25 cellular contexts compared by ENCODE assay signal in the genomic region with DNA sequence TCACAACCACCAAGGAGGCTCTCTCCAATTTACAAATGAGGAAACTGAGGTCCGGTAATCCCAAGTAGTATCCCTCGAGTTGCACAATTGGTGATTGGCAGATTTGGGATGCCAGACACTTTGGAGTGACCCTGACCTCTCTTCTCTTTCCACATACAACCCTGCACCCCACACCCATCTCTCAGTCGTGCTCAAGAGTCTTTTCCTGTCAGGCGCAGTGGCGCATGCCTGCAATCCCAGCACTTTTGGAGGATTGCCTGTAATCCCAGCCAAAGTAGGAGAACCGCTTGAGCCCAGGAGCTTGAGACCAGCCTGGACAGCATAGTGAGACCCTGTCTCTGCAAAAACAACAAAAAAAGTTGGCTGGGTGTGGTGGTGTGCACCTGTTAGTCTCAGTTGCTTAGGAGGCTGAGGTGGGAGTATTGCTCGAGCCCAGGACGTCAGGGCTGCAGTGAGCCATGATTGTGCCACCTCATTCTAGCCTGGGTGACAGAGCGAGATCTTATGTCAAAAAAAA.
DNase-seq lines count a peak whose midpoint lies in the region; ATAC-seq, FAIRE-seq and TF ChIP-seq lines count a peak whose summit lies in the region.
"Had no signal": no experiment of that assay in that cellular context is flagged by ENCODE, and none has a peak within 500 bp of the region (broad histone marks: within the 10 kb centered on the region; RNA-seq: fewer than 3 reads in every experiment).

No MANE protein-coding gene starts in this region.

- no peaks in the 10 kb centered on the region for H3K27me3 ChIP-seq in liver (ENCODE audit: control insufficient read depth in 4 of 4, insufficient read depth in 4 of 4, low read length in 3 of 4)
- no peaks in the 10 kb centered on the region for H3K27me3 ChIP-seq in subcutaneous abdominal adipose tissue (ENCODE audit: control insufficient read depth in 5 of 5, insufficient read depth in 4 of 5, low read length in 5 of 5)
- no peaks in the 10 kb centered on the region for H3K27me3 ChIP-seq in ascending aorta
- H3K27me3 ChIP-seq: BE2C, BLaER1 had no signal

- H3K4me3 ChIP-seq in A549 = no peak overlapping the region
- H3K4me3 ChIP-seq in liver (ENCODE audit: low read depth in 1 of 3, low read length in 3 of 3) = no peak overlapping the region
- H3K4me3 ChIP-seq in subcutaneous abdominal adipose tissue (ENCODE audit: low read depth in 1 of 5, low read length in 5 of 5) = no peak overlapping the region
- H3K4me3 ChIP-seq in ascending aorta = no peak overlapping the region
- H3K4me3 ChIP-seq: BLaER1, GM12878 had no signal

- DNase-seq in A549 (ENCODE audit: low read depth in 1 of 2, low spot score in 1 of 2) (no peak), left lobe of liver (ENCODE audit: low spot score) (peak; percentile 57), HUDEP-2 (lab: John Stamatoyannopoulos, UW; ENCODE audit: unreplicated experiment in 76 of 76) (no peak), HTR-8/SVneo (ENCODE audit: insufficient read length, low spot score) (no peak), ascending aorta (ENCODE audit: low spot score in 2 of 2) (no peak)
- DNase-seq: ACHN; BE2C; C1 segment of cervical spinal cord; CD4-positive, alpha-beta memory T cell; CD4-positive, CD25-positive, alpha-beta regulatory T cell; CD8-positive, alpha-beta memory T cell; COR-L47; DMS 273 treated with DMSO at 0.1 percent for 48 hours; DMS153; DMS53; DMS79; DND-41; EL; GDM1 had no signal

- 93% methylated on average over 9 of the region's 9 CpGs for WGBS in A549 (ENCODE audit: missing lambda C conversion rate)
- 63% methylated on average over 9 of the region's 9 CpGs for WGBS in liver

- peak overlapping the region; percentile 95; a peak in 5 of 6 replicates for H3K27ac ChIP-seq in A549
- H3K27ac ChIP-seq in liver (ENCODE audit: low read depth in 1 of 2, low read length in 2 of 2) = peak overlapping the region; percentile 91 to 96
- peak overlapping the region; percentile 71 for H3K27ac ChIP-seq in subcutaneous abdominal adipose tissue (ENCODE audit: low read depth, low read length)
- H3K27ac ChIP-seq in ascending aorta = no peak overlapping the region
- H3K27ac ChIP-seq: BLaER1 had no signal

- TF ChIP-seq POLR2A in A549 (IDR thresholded peaks at IDR 0.05; ENCODE audit: low read length) = no peak

- TF ChIP-seq CTCF in A549 (IDR thresholded peaks at IDR 0.05) (no peak), liver (IDR thresholded peaks at IDR 0.05; ENCODE audit: low read depth, low read length, missing input control) (no peak), ascending aorta (IDR thresholded peaks at IDR 0.05) (no peak)

- H3K9me3 ChIP-seq in A549 (no peaks in the 10 kb centered on the region), liver (ENCODE audit: control insufficient read depth in 4 of 4, low read length in 3 of 4) (no peaks in the 10 kb centered on the region), subcutaneous abdominal adipose tissue (ENCODE audit: control insufficient read depth in 5 of 5, low read length in 5 of 5) (no peaks in the 10 kb centered on the region), ascending aorta (no peaks in the 10 kb centered on the region)
- H3K9me3 ChIP-seq: BE2C, BLaER1 had no signal

- H3K4me1 ChIP-seq in A549 (peaks cover 70% of the 10 kb centered on the region), liver (ENCODE audit: control insufficient read depth in 4 of 4, insufficient read depth in 4 of 4, low read length in 3 of 4) (peaks cover 11 to 38% (median 31%) of the 10 kb centered on the region in 4 donors), subcutaneous abdominal adipose tissue (ENCODE audit: control insufficient read depth in 5 of 5, insufficient read depth in 5 of 5, low read length in 5 of 5) (peaks cover 2 to 41% (median 29%) of the 10 kb centered on the region in 5 donors), ascending aorta (peaks cover 0 to 4% of the 10 kb centered on the region in 2 donors)
- H3K4me1 ChIP-seq: BE2C, BLaER1 had no signal

- CTCF ChIA-PET in A549 (lab: Yijun Ruan, JAX) = interaction anchor here (0.5 to 2.7 kb wide), 5 partner anchors 9 to 1358 kb away, joined by 4 to 9 read pairs (median 6); no protein-coding TSS in a partner anchor

- FAIRE-seq in A549 (lab: Jason Lieb, UNC) (no peak), HTR-8/SVneo (lab: Jason Lieb, UNC) (no peak)
- FAIRE-seq: GM12878, GM12892, GM18507 had no signal

- no peak overlapping the region for H3K9ac ChIP-seq in liver (ENCODE audit: low read depth in 1 of 2, low read length in 2 of 2)
- peak overlapping the region in 1 of 5 donors; percentile 26 for H3K9ac ChIP-seq in subcutaneous abdominal adipose tissue (ENCODE audit: low read length in 5 of 5)
- H3K9ac ChIP-seq: BLaER1 had no signal

- no peak overlapping the region for H3K4me2 ChIP-seq in A549
- H3K4me2 ChIP-seq: BLaER1 had no signal

- TF ChIP-seq RAD21 in A549 (conservative IDR thresholded peaks at IDR 0.05 in 1 of 2, IDR thresholded peaks at IDR 0.05 in 1 of 2) = no peak
- TF ChIP-seq RAD21 in liver (IDR thresholded peaks at IDR 0.05) = peak in 1 of 2 donors; percentile 54

- ATAC-seq in A549 (no peak), left lobe of liver (peak; percentile 3)
- ATAC-seq: GM12878 had no signal

- POLR2A ChIA-PET in A549 (lab: Yijun Ruan, JAX) = no interaction called here

- TF ChIP-seq EP300 in A549 (IDR thresholded peaks at IDR 0.05) = no peak

- H3K36me3 ChIP-seq in liver (ENCODE audit: control insufficient read depth in 4 of 4, insufficient read depth in 3 of 4, low read depth in 1 of 4, low read length in 3 of 4) (no peaks in the 10 kb centered on the region), subcutaneous abdominal adipose tissue (ENCODE audit: control insufficient read depth in 5 of 5, insufficient read depth in 5 of 5, low read length in 5 of 5) (no peaks in the 10 kb centered on the region), ascending aorta (no peaks in the 10 kb centered on the region)
- H3K36me3 ChIP-seq: BE2C, BLaER1 had no signal

- intact Hi-C loops in ascending aorta (cut with DNase I) = no loop called here

TF ChIP-seq in A549, 52 proteins besides CTCF, POLR2A, EP300 and RAD21:
- TF ChIP-seq, protein P1, sequence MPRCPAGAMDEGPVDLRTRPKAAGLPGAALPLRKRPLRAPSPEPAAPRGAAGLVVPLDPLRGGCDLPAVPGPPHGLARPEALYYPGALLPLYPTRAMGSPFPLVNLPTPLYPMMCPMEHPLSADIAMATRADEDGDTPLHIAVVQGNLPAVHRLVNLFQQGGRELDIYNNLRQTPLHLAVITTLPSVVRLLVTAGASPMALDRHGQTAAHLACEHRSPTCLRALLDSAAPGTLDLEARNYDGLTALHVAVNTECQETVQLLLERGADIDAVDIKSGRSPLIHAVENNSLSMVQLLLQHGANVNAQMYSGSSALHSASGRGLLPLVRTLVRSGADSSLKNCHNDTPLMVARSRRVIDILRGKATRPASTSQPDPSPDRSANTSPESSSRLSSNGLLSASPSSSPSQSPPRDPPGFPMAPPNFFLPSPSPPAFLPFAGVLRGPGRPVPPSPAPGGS (IDR thresholded peaks at IDR 0.05) = no peak

TF ChIP-seq in liver, 16 proteins besides CTCF, POLR2A, EP300 and RAD21:
- no peak for TF ChIP-seq ZBTB33 (IDR thresholded peaks at IDR 0.05)
- TF ChIP-seq FOXA2 (IDR thresholded peaks at IDR 0.05) = no peak
- peak; percentile 61 to 66 for TF ChIP-seq RXRA (IDR thresholded peaks at IDR 0.05)
- TF ChIP-seq HNF4A (conservative IDR thresholded peaks at IDR 0.05) = peak; percentile 38 to 49
TF ChIP-seq in liver: peak in this region for 2.

Comparison
In these comparisons a context has a peak if more than half of its experiments do, and no peak if none do; other contexts are left out.
1. H3K27ac ChIP-seq: peak in A549 (2 of 2), liver (2 of 2) and subcutaneous abdominal adipose tissue (single experiment); none in ascending aorta (0 of 2).